18 cellular contexts compared by ENCODE assay signal in genomic region chr14:24211311-24211710, GRCh38. TPM values are rescaled to one million over a fixed set of nuclear protein-coding genes. Genes with fewer than 3 reads are reported as not detected.
DNase-seq lines count a peak whose midpoint lies in the region; ATAC-seq and TF ChIP-seq lines count a peak whose summit lies in the region.
"Had no signal": no experiment of that assay in that cellular context is flagged by ENCODE, and none has a peak within 500 bp of the region (broad histone marks: within the 10 kb centered on the region; RNA-seq: fewer than 3 reads in every experiment).

No MANE protein-coding gene starts in this region.

- no peak overlapping the region for H2AK5ac ChIP-seq in mesendoderm (ENCODE audit: low read length)

- H3K27ac Mint-ChIP-seq in activated CD8-positive, alpha-beta memory T cell treated with anti-CD3 and anti-CD28 coated beads, Interleukin-2, amount 10 ng/mL, durations not matched to agents 7 days and 5 days: peak overlapping the region; percentile 99
- peak overlapping the region; percentile 99 for H3K27ac Mint-ChIP-seq in dendritic cell treated with granulocyte-macrophage colony-stimulating factor and Interleukin-4, amounts not matched to agents 40 ng/mL and 50 ng/mL, for 4 days
- no peak overlapping the region for H3K27ac Mint-ChIP-seq in progenitor cell of endocrine pancreas

- DNase-seq in activated CD8-positive, alpha-beta memory T cell treated with anti-CD3 and anti-CD28 coated beads, Interleukin-2, amount 10 ng/mL, durations not matched to agents 7 days and 5 days: no peak
- DNase-seq in activated CD8-positive, alpha-beta memory T cell treated with anti-CD3 and anti-CD28 coated beads, Interleukin-2, amount 50 U/mL, for 4 hours: no peak
- no peak for DNase-seq in RWPE1 (ENCODE audit: low spot score)
- DNase-seq in progenitor cell of endocrine pancreas (ENCODE audit: low spot score, unreplicated experiment): no peak
- DNase-seq in mesendoderm: no peak
- no peak for DNase-seq in MM.1S
- DNase-seq: ACHN; anterior cingulate cortex; IMR-90; stimulated activated CD4-positive, alpha-beta T cell treated with anti-CD3 and anti-CD28 coated beads, Interleukin-4, amount 100 ng/mL, for 4 hours; upper lobe of right lung; WERI-Rb-1 had no signal

- H2BK120ac ChIP-seq in mesendoderm (ENCODE audit: low read depth, low read length): no peak overlapping the region

- H3K9me3 Mint-ChIP-seq in activated CD8-positive, alpha-beta memory T cell treated with anti-CD3 and anti-CD28 coated beads, Interleukin-2, amount 10 ng/mL, durations not matched to agents 7 days and 5 days (ENCODE audit: low read depth): no peaks in the 10 kb centered on the region
- no peaks in the 10 kb centered on the region for H3K9me3 Mint-ChIP-seq in dendritic cell treated with granulocyte-macrophage colony-stimulating factor and Interleukin-4, amounts not matched to agents 40 ng/mL and 50 ng/mL, for 4 days
- no peaks in the 10 kb centered on the region for H3K9me3 Mint-ChIP-seq in progenitor cell of endocrine pancreas (ENCODE audit: low read depth)

- H4K20me1 ChIP-seq in MM.1S (ENCODE audit: insufficient read depth, low read length): no peaks in the 10 kb centered on the region

- no peak overlapping the region for H3K56ac ChIP-seq in mesendoderm (ENCODE audit: low read length)

- no peak overlapping the region for H2BK5ac ChIP-seq in mesendoderm (ENCODE audit: low read length)

- no peaks in the 10 kb centered on the region for H3K9me2 ChIP-seq in MM.1S (replicated peaks; ENCODE audit: insufficient read depth, low read length)

- H3K4ac ChIP-seq in mesendoderm (ENCODE audit: low read depth, low read length): no peak overlapping the region

- H3K4me2 ChIP-seq in mesendoderm (ENCODE audit: low read length) (no peak overlapping the region), MM.1S (ENCODE audit: low read depth, low read length) (no peak overlapping the region)

- POLR2A ChIA-PET in RWPE1 (lab: Yijun Ruan, JAX; ENCODE audit: low non-redundant PET): no interaction called here

- H3K36me3 ChIP-seq in mesendoderm (ENCODE audit: control insufficient read depth, insufficient read depth, low read length) (peaks cover 7% of the 10 kb centered on the region), MM.1S (replicated peaks; ENCODE audit: insufficient read depth, low read length) (no peaks in the 10 kb centered on the region)

- TF ChIP-seq CTCF in RWPE1 (conservative IDR thresholded peaks at IDR 0.05; ENCODE audit: low read depth) (no peak), progenitor cell of endocrine pancreas (IDR thresholded peaks at IDR 0.05; ENCODE audit: unreplicated experiment) (no peak), MM.1S (IDR thresholded peaks at IDR 0.05; ENCODE audit: low read length) (no peak)

- H3K4me1 ChIP-seq in mesendoderm (ENCODE audit: control insufficient read depth, low read depth, low read length) (peaks cover 4% of the 10 kb centered on the region), MM.1S (ENCODE audit: low read length) (peaks cover 15% of the 10 kb centered on the region)

- H3K36me3 Mint-ChIP-seq in activated CD8-positive, alpha-beta memory T cell treated with anti-CD3 and anti-CD28 coated beads, Interleukin-2, amount 10 ng/mL, durations not matched to agents 7 days and 5 days: peaks cover 51% of the 10 kb centered on the region
- H3K36me3 Mint-ChIP-seq in dendritic cell treated with granulocyte-macrophage colony-stimulating factor and Interleukin-4, amounts not matched to agents 40 ng/mL and 50 ng/mL, for 4 days (ENCODE audit: low read depth): peaks cover 83% of the 10 kb centered on the region
- H3K36me3 Mint-ChIP-seq in progenitor cell of endocrine pancreas (ENCODE audit: insufficient read depth): peaks cover 18% of the 10 kb centered on the region

- WGBS in mesendoderm (ENCODE audit: extremely low coverage, insufficient coverage, low lambda C conversion rate): no CpG with 5 or more reads among the region's 6 CpGs

- no peak overlapping the region for H4K8ac ChIP-seq in mesendoderm (ENCODE audit: low read depth, low read length)

- peaks cover 21% of the 10 kb centered on the region for H3F3A ChIP-seq in MM.1S (ENCODE audit: insufficient read depth, low read length)

- intact Hi-C loops in dendritic cell treated with granulocyte-macrophage colony-stimulating factor and Interleukin-4, amounts not matched to agents 40 ng/mL and 50 ng/mL, for 4 days (cut with micrococcal nuclease): loop anchor here (10.0 kb wide), 1 partner anchor 97 kb away; the partner anchor contains the start of genes DCAF11 and NRL

- no peaks in the 10 kb centered on the region for H3K27me3 Mint-ChIP-seq in activated CD8-positive, alpha-beta memory T cell treated with anti-CD3 and anti-CD28 coated beads, Interleukin-2, amount 10 ng/mL, durations not matched to agents 7 days and 5 days
- no peaks in the 10 kb centered on the region for H3K27me3 Mint-ChIP-seq in dendritic cell treated with granulocyte-macrophage colony-stimulating factor and Interleukin-4, amounts not matched to agents 40 ng/mL and 50 ng/mL, for 4 days
- H3K27me3 Mint-ChIP-seq in progenitor cell of endocrine pancreas: no peaks in the 10 kb centered on the region

- H3K79me1 ChIP-seq in mesendoderm (ENCODE audit: low read length): no peaks in the 10 kb centered on the region

- H3K4me3 ChIP-seq in mesendoderm (ENCODE audit: low read length): no peak overlapping the region
- H3K4me3 ChIP-seq in MM.1S (ENCODE audit: low read length): no peak overlapping the region
- H3K4me3 ChIP-seq: lung, upper lobe of right lung had no signal

- H3K23ac ChIP-seq in mesendoderm (ENCODE audit: low read length): no peak overlapping the region

- no peak overlapping the region for H3K18ac ChIP-seq in mesendoderm (ENCODE audit: low read length)

- CTCF ChIA-PET in activated CD8-positive, alpha-beta memory T cell treated with anti-CD3 and anti-CD28 coated beads, Interleukin-2, amount 10 ng/mL, durations not matched to agents 7 days and 5 days (lab: Charles Lee): interaction anchor here (1.0 to 5.8 kb wide), 3 partner anchors 8 to 87 kb away, joined by 4 to 41 read pairs (median 17); partner anchors contain the start of genes DHRS1, IRF9 and NOP9
- CTCF ChIA-PET in RWPE1 (lab: Yijun Ruan, JAX): no interaction called here

- peaks cover 47% of the 10 kb centered on the region for H3K4me1 Mint-ChIP-seq in activated CD8-positive, alpha-beta memory T cell treated with anti-CD3 and anti-CD28 coated beads, Interleukin-2, amount 10 ng/mL, durations not matched to agents 7 days and 5 days
- peaks cover 61% of the 10 kb centered on the region for H3K4me1 Mint-ChIP-seq in dendritic cell treated with granulocyte-macrophage colony-stimulating factor and Interleukin-4, amounts not matched to agents 40 ng/mL and 50 ng/mL, for 4 days (ENCODE audit: low read depth)
- H3K4me1 Mint-ChIP-seq in progenitor cell of endocrine pancreas (ENCODE audit: low read depth): peaks cover 22% of the 10 kb centered on the region

- H4K5ac ChIP-seq in mesendoderm (ENCODE audit: low read length): no peak overlapping the region

- no peaks in the 10 kb centered on the region for H3K27me3 ChIP-seq in mesendoderm (ENCODE audit: insufficient read depth, low read length, poor library complexity)
- no peaks in the 10 kb centered on the region for H3K27me3 ChIP-seq in MM.1S (replicated peaks; ENCODE audit: insufficient read depth, low read length)
- H3K27me3 ChIP-seq: upper lobe of right lung had no signal

- H3K9me3 ChIP-seq in MM.1S (replicated peaks; ENCODE audit: insufficient read depth, low read length): no peaks in the 10 kb centered on the region
- H3K9me3 ChIP-seq: upper lobe of right lung had no signal

- no peaks in the 10 kb centered on the region for H3K79me2 ChIP-seq in mesendoderm (ENCODE audit: control insufficient read depth, insufficient read depth, low read length)
- peaks cover 6% of the 10 kb centered on the region for H3K79me2 ChIP-seq in MM.1S (ENCODE audit: low read length)

- ATAC-seq in activated CD8-positive, alpha-beta memory T cell treated with anti-CD3 and anti-CD28 coated beads, Interleukin-2, amount 10 ng/mL, durations not matched to agents 7 days and 5 days: no peak
- ATAC-seq in GM21717 (IDR thresholded peaks at IDR 0.05; ENCODE audit: unreplicated experiment): no peak
- ATAC-seq: Panc1, upper lobe of right lung had no signal

- H2AFZ ChIP-seq in MM.1S (ENCODE audit: low read length): no peak overlapping the region

- H3K27ac ChIP-seq in RWPE1 (0 out of 2 replicates have a peak overlapping the region, but pooled peaks have one; percentile 2), mesendoderm (ENCODE audit: low read depth, low read length) (no peak overlapping the region), MM.1S (ENCODE audit: low read length) (no peak overlapping the region)
- H3K27ac ChIP-seq: upper lobe of right lung, WERI-Rb-1 had no signal

- H3K4me3 Mint-ChIP-seq in activated CD8-positive, alpha-beta memory T cell treated with anti-CD3 and anti-CD28 coated beads, Interleukin-2, amount 10 ng/mL, durations not matched to agents 7 days and 5 days: peak overlapping the region; percentile 99
- H3K4me3 Mint-ChIP-seq in dendritic cell treated with granulocyte-macrophage colony-stimulating factor and Interleukin-4, amounts not matched to agents 40 ng/mL and 50 ng/mL, for 4 days: no peak overlapping the region
- peak overlapping the region; percentile 16 for H3K4me3 Mint-ChIP-seq in progenitor cell of endocrine pancreas (ENCODE audit: low read depth)

- no peak overlapping the region for H3K9ac ChIP-seq in mesendoderm (ENCODE audit: low read length)
- H3K9ac ChIP-seq in MM.1S (ENCODE audit: low read length): no peak overlapping the region

- H2BK15ac ChIP-seq in mesendoderm (replicated peaks; ENCODE audit: low read depth): no peak overlapping the region

RNA-seq across cellular contexts. Expression of gene CHMP4A, which starts 2.0 kb away (rescaled TPM):
- total RNA-seq in activated CD8-positive, alpha-beta memory T cell treated with anti-CD3 and anti-CD28 coated beads, Interleukin-2, amount 10 ng/mL, durations not matched to agents 7 days and 5 days: 10 to 100 TPM; 80.5 to 82.5 TPM
- 53.7 and 54.3 TPM in 2 replicates for total RNA-seq in progenitor cell of endocrine pancreas
- polyA plus RNA-seq in mesendoderm (2013, experiment 1 of 2): 33.5 TPM
- polyA plus RNA-seq in mesendoderm (2013, experiment 2 of 2): 32.5 TPM

RNA-seq across cellular contexts. Expression of gene MDP1, which starts 4.6 kb away (rescaled TPM):
- total RNA-seq in activated CD8-positive, alpha-beta memory T cell treated with anti-CD3 and anti-CD28 coated beads, Interleukin-2, amount 10 ng/mL, durations not matched to agents 7 days and 5 days: 10 to 100 TPM; 11.4 to 16.9 TPM
- 15.2 and 17.7 TPM in 2 replicates for total RNA-seq in progenitor cell of endocrine pancreas
- 31.6 TPM for polyA plus RNA-seq in mesendoderm (2013, experiment 1 of 2)
- polyA plus RNA-seq in mesendoderm (2013, experiment 2 of 2): 33.1 TPM

RNA-seq across cellular contexts. Expression of gene TSSK4, which starts 5.8 kb away (rescaled TPM):
- total RNA-seq in activated CD8-positive, alpha-beta memory T cell treated with anti-CD3 and anti-CD28 coated beads, Interleukin-2, amount 10 ng/mL, durations not matched to agents 7 days and 5 days: under 1 TPM in 1 of 2 experiments, not detected in 1; 0.42 TPM
- 0.29 TPM in 1 of 2 replicates, not detected in the other for total RNA-seq in progenitor cell of endocrine pancreas
- polyA plus RNA-seq in mesendoderm (2013, experiment 1 of 2): not detected
- polyA plus RNA-seq in mesendoderm (2013, experiment 2 of 2): not detected
- total RNA-seq: epithelial cell of proximal tubule, glomerular endothelial cell, IMR-90, upper lobe of right lung had no signal
- polyA plus RNA-seq: IMR-90 had no signal

RNA-seq across cellular contexts. Expression of gene TM9SF1, which starts 16.1 kb away (rescaled TPM):
- 10 to 100 TPM; 26.7 to 32.8 TPM for total RNA-seq in activated CD8-positive, alpha-beta memory T cell treated with anti-CD3 and anti-CD28 coated beads, Interleukin-2, amount 10 ng/mL, durations not matched to agents 7 days and 5 days
- total RNA-seq in progenitor cell of endocrine pancreas: 52.9 and 56.2 TPM in 2 replicates
- 15.2 TPM for polyA plus RNA-seq in mesendoderm (2013, experiment 1 of 2)
- 15.1 TPM for polyA plus RNA-seq in mesendoderm (2013, experiment 2 of 2)

RNA-seq across cellular contexts. Expression of gene NEDD8, which starts 20.9 kb away (rescaled TPM):
- 100 to 1,000 TPM; 181 to 205 TPM for total RNA-seq in activated CD8-positive, alpha-beta memory T cell treated with anti-CD3 and anti-CD28 coated beads, Interleukin-2, amount 10 ng/mL, durations not matched to agents 7 days and 5 days
- 161 TPM in 2 replicates for total RNA-seq in progenitor cell of endocrine pancreas
- polyA plus RNA-seq in mesendoderm (2013, experiment 1 of 2): 326 TPM
- 329 TPM for polyA plus RNA-seq in mesendoderm (2013, experiment 2 of 2)
